In the genomic region with DNA sequence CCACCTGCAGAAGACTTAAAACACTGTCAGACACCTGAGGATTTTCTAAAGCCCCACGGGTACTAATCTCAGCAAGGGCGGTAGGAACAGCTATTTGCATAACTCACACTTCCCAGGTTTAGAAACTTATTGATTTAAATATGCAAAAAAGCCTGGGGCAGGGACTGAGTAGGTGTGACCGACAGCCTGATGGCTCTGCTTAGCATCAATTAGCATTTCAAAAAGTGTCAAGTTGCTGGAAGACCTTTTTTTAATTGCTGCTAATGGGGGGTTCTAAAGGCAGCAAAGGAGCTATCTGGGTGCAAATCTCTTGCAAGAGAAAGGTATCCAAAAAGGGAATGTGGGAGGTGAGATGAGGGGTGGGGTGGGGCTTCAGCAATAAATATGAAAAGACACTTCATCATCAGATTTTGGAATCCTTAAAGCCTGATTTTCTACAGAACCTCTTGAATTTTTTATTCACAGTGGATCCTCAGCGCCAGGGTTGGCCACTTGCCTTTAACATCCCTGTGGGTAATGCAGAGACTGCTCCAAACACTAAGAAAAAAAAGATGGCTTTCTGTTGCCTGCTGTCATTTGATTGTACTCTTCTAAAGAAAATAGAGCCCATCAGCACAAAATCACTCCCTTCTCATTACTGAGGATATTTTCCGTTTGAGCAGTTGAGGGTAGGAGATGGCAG, we compare ENCODE assay signal across 17 cellular contexts.
DNase-seq lines count a peak whose midpoint lies in the region; ATAC-seq and TF ChIP-seq lines count a peak whose summit lies in the region.
"Had no signal": no experiment of that assay in that cellular context is flagged by ENCODE, and none has a peak within 500 bp of the region (broad histone marks: within the 10 kb centered on the region; RNA-seq: fewer than 3 reads in every experiment).

No MANE protein-coding gene starts in this region.

- H3K23ac ChIP-seq in neuronal stem cell (ENCODE audit: low read depth, low read length, poor library complexity), result no peak overlapping the region

- WGBS in neuronal stem cell (ENCODE audit: extremely low coverage in 2 of 2, insufficient read length in 2 of 2, insufficient replicate concordance in 1 of 2), 2 donors, result no CpG with 5 or more reads among the region's 5 CpGs

- H2BK12ac ChIP-seq in neuronal stem cell (ENCODE audit: low read length), result no peak overlapping the region

- H3F3A ChIP-seq in neural progenitor cell (ENCODE audit: low read depth), result no peaks in the 10 kb centered on the region

- H3K18ac ChIP-seq in neuronal stem cell (ENCODE audit: low read length), result no peak overlapping the region

- H3K27me3 Mint-ChIP-seq in neural progenitor cell (ENCODE audit: insufficient read depth, low read depth), result peaks cover 2% of the 10 kb centered on the region
- H3K27me3 Mint-ChIP-seq in progenitor cell of endocrine pancreas, result peaks cover 8% of the 10 kb centered on the region
- H3K27me3 Mint-ChIP-seq: CD4-positive, CD25-positive, alpha-beta regulatory T cell had no signal

- no peak overlapping the region for H4K8ac ChIP-seq in neuronal stem cell (ENCODE audit: low read depth, low read length)

- no peak overlapping the region for H3K14ac ChIP-seq in neuronal stem cell (ENCODE audit: low read length)

- no peak overlapping the region for H3K4me3 ChIP-seq in neural progenitor cell
- H3K4me3 ChIP-seq in neuronal stem cell (ENCODE audit: low read length in 2 of 2), result no peak overlapping the region
- H3K4me3 ChIP-seq: GM12878 had no signal

- no peak overlapping the region for H3K4me2 ChIP-seq in neural progenitor cell
- no peak overlapping the region for H3K4me2 ChIP-seq in neuronal stem cell (ENCODE audit: insufficient read depth, low read length, poor library complexity, severe bottlenecking)

- no peak overlapping the region for H4K91ac ChIP-seq in neuronal stem cell (ENCODE audit: low read depth, low read length, poor library complexity)

- no peak overlapping the region for H2BK5ac ChIP-seq in neuronal stem cell (ENCODE audit: low read length)

- DNase-seq in NCI-H69 (lab: John Stamatoyannopoulos, UW) (peak; percentile 61), iPS DF 19.7 (ENCODE audit: low read depth, low spot score) (peak; percentile 93), neural progenitor cell (ENCODE audit: low spot score) (no peak), progenitor cell of endocrine pancreas (ENCODE audit: low spot score, unreplicated experiment) (no peak), neuronal stem cell (ENCODE audit: low spot score) (no peak), NCI-H1417 treated with DMSO at 0.1 percent for 48 hours (lab: John Stamatoyannopoulos, UW) (no peak)
- DNase-seq: AML-193; CD4-positive, CD25-positive, alpha-beta regulatory T cell; DMS53; MV-4-11; NCI-H146; NCI-H446; NCI-H774 had no signal

- H3K27ac Mint-ChIP-seq in neural progenitor cell (no peak overlapping the region), progenitor cell of endocrine pancreas (no peak overlapping the region)
- H3K27ac Mint-ChIP-seq: CD4-positive, CD25-positive, alpha-beta regulatory T cell had no signal

- H2BK120ac ChIP-seq in neuronal stem cell (ENCODE audit: low read depth, low read length), result no peak overlapping the region

- H2AFZ ChIP-seq in neural progenitor cell (replicated peaks) (peak overlapping the region; percentile 79), neuronal stem cell (ENCODE audit: low read length) (no peak overlapping the region)

- H3K27me3 ChIP-seq in neural progenitor cell, result no peaks in the 10 kb centered on the region
- peaks cover 0 to 3% (median 0%) of the 10 kb centered on the region in 3 experiments for H3K27me3 ChIP-seq in neuronal stem cell (ENCODE audit: control insufficient read depth in 3 of 3, insufficient read depth in 3 of 3, low read depth in 1 of 3, low read length in 3 of 3)

- H3K79me2 ChIP-seq in neural progenitor cell (ENCODE audit: low read depth), result no peaks in the 10 kb centered on the region

- no peak overlapping the region for H3K27ac ChIP-seq in neural progenitor cell
- H3K27ac ChIP-seq in neuronal stem cell (replicated peaks; ENCODE audit: low read length), result no peak overlapping the region

- H3K36me3 ChIP-seq in neural progenitor cell, result no peaks in the 10 kb centered on the region
- H3K36me3 ChIP-seq in neuronal stem cell (replicated peaks in 1 of 2; ENCODE audit: control insufficient read depth in 2 of 2, insufficient read depth in 2 of 2, low read length in 2 of 2), result no peaks in the 10 kb centered on the region

- H3K4me1 ChIP-seq in neural progenitor cell (peaks cover 9% of the 10 kb centered on the region), neuronal stem cell (ENCODE audit: control insufficient read depth in 2 of 2, insufficient read depth in 1 of 2, low read depth in 1 of 2, low read length in 2 of 2) (no peaks in the 10 kb centered on the region)

- peaks cover 3% of the 10 kb centered on the region for H3K9me3 Mint-ChIP-seq in neural progenitor cell
- peaks cover 3% of the 10 kb centered on the region for H3K9me3 Mint-ChIP-seq in progenitor cell of endocrine pancreas (ENCODE audit: low read depth)

- H3K9ac ChIP-seq in neural progenitor cell, result no peak overlapping the region
- no peak overlapping the region for H3K9ac ChIP-seq in neuronal stem cell (ENCODE audit: low read depth, low read length, poor library complexity)

- H3K4ac ChIP-seq in neuronal stem cell (ENCODE audit: low read length), result no peak overlapping the region

- ATAC-seq in GM18867 (IDR thresholded peaks at IDR 0.05; ENCODE audit: unreplicated experiment) (peak; percentile 50), HG03159 (IDR thresholded peaks at IDR 0.05; ENCODE audit: unreplicated experiment) (no peak)
- ATAC-seq: GM12878, SK-N-SH treated with all-trans-retinoic acid at 6 μM for 48 hours had no signal

- H3K36me3 Mint-ChIP-seq in neural progenitor cell, result no peaks in the 10 kb centered on the region
- peaks cover 2% of the 10 kb centered on the region for H3K36me3 Mint-ChIP-seq in progenitor cell of endocrine pancreas (ENCODE audit: insufficient read depth)
- H3K36me3 Mint-ChIP-seq: CD4-positive, CD25-positive, alpha-beta regulatory T cell had no signal

- H3K4me3 Mint-ChIP-seq in neural progenitor cell, result no peak overlapping the region
- H3K4me3 Mint-ChIP-seq in progenitor cell of endocrine pancreas (ENCODE audit: low read depth), result no peak overlapping the region
- H3K4me3 Mint-ChIP-seq: CD4-positive, CD25-positive, alpha-beta regulatory T cell had no signal

- H3K79me1 ChIP-seq in neuronal stem cell (ENCODE audit: low read depth, low read length), result no peaks in the 10 kb centered on the region

- H2BK15ac ChIP-seq in neuronal stem cell (ENCODE audit: low read length), result no peak overlapping the region

- no peak overlapping the region for H2AK5ac ChIP-seq in neuronal stem cell (ENCODE audit: low read depth, low read length)

- no peaks in the 10 kb centered on the region for H3K9me3 ChIP-seq in neural progenitor cell (ENCODE audit: low read depth)
- no peaks in the 10 kb centered on the region for H3K9me3 ChIP-seq in neuronal stem cell (replicated peaks in 1 of 2; ENCODE audit: control insufficient read depth in 2 of 2, insufficient read depth in 1 of 2, low read depth in 1 of 2, low read length in 2 of 2)

- H4K20me1 ChIP-seq in neural progenitor cell (ENCODE audit: low read depth), result no peaks in the 10 kb centered on the region

- TF ChIP-seq CTCF in neural progenitor cell (IDR thresholded peaks at IDR 0.05) (no peak), progenitor cell of endocrine pancreas (IDR thresholded peaks at IDR 0.05; ENCODE audit: unreplicated experiment) (no peak)

- H3K4me1 Mint-ChIP-seq in neural progenitor cell (no peaks in the 10 kb centered on the region), progenitor cell of endocrine pancreas (ENCODE audit: low read depth) (peaks cover 3% of the 10 kb centered on the region)
- H3K4me1 Mint-ChIP-seq: CD4-positive, CD25-positive, alpha-beta regulatory T cell had no signal

Comparison
In these comparisons a context has a peak if more than half of its experiments do, and no peak if none do; other contexts are left out.
1. DNase-seq: peak in NCI-H69 (single experiment) and iPS DF 19.7 (single experiment); none in neural progenitor cell (single experiment), progenitor cell of endocrine pancreas (single experiment), neuronal stem cell (single experiment) and NCI-H1417 treated with DMSO at 0.1 percent for 48 hours (single experiment).